In the genomic region with DNA sequence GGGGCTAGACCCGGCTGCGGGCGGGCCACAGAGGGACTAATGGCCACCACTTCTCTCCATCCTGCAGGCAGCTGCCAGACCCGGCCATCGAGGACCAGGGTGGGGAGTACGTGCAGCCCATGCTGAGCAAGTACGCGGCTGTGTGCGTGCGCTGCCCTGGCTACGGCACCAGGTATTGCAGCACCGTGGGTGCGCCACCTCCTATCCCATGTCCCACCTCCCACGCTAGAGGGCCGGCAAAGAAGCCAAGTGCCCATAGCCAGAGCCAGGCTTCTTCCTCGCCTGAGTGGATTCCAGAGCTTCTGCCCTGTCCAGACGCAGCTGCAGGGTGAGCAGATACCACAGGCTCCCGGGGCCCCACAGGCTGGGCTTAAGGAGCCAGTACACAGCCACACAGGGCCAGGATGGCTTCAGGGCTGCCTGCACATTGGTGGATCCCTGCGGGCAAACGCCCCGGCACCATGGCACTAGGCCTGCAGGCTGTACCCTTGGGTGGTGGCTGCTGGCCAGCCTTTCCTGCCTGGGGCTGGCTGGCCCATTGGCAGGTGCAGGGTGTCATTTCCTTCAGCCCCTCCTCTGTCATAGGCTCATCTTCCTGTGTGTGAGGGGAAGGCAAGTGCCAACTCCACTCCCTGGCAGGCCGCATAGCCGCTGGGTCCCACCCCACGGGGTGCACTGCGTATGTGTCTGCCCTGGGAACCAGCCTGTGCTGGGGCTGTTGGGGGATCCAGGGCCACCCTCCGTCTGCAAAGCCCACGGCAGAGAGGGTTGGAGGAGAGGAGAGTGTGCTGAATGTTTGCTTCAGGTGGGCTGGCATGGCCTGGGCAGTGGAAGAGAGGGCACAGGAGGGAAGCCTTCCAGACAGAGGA, we compare ENCODE assay signal across 1 cellular context.
TF ChIP-seq lines count a peak whose summit lies in the region.

No MANE protein-coding gene starts in this region.

TF ChIP-seq in HepG2, 621 proteins besides CTCF, POLR2A, EP300 and RAD21:
- TF ChIP-seq, protein P1, sequence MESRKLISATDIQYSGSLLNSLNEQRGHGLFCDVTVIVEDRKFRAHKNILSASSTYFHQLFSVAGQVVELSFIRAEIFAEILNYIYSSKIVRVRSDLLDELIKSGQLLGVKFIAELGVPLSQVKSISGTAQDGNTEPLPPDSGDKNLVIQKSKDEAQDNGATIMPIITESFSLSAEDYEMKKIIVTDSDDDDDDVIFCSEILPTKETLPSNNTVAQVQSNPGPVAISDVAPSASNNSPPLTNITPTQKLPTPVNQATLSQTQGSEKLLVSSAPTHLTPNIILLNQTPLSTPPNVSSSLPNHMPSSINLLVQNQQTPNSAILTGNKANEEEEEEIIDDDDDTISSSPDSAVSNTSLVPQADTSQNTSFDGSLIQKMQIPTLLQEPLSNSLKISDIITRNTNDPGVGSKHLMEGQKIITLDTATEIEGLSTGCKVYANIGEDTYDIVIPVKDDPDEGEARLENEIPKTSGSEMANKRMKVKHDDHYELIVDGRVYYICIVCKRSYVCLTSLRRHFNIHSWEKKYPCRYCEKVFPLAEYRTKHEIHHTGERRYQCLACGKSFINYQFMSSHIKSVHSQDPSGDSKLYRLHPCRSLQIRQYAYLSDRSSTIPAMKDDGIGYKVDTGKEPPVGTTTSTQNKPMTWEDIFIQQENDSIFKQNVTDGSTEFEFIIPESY (CRISPR knock-in tag; IDR thresholded peaks at IDR 0.05): 0 out of 2 replicates have a peak, but pooled peaks have one; percentile 11
- TF ChIP-seq ELF4 (CRISPR knock-in tag; IDR thresholded peaks at IDR 0.05; ENCODE audit: borderline replicate concordance) (no peak), FOXO4 (CRISPR knock-in tag; conservative IDR thresholded peaks at IDR 0.05) (0 out of 2 replicates have a peak, but pooled peaks have one; percentile 31), AGO2 (optimal IDR thresholded peaks at IDR 0.05; ENCODE audit: low read depth, low read length) (peak; percentile 32), ZNF350 (CRISPR knock-in tag; IDR thresholded peaks at IDR 0.05; ENCODE audit: borderline replicate concordance, low read depth) (no peak)
